Comparison of ENCODE assay signal across 15 cellular contexts in the genomic region with DNA sequence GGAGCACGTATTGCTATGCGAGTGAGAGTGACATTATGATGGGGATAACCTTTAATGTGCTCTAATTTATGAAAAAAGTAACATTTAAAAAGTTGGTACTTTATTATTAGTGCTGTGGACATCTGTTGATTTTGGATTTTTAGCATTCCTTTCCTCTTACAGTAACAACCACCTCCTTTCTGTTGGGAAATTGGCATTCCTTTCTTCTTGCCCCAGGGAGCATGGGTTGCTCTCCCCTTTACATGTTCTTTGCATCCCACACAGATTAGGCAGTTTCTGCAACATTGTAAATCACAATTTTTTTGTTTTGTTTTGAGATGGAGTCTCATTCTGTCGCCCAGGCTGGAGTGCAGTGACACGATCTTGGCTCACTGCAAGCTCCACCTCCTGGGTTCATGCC.
DNase-seq lines count a peak whose midpoint lies in the region; ATAC-seq, FAIRE-seq and TF ChIP-seq lines count a peak whose summit lies in the region.
"Had no signal": no experiment of that assay in that cellular context is flagged by ENCODE, and none has a peak within 500 bp of the region (broad histone marks: within the 10 kb centered on the region; RNA-seq: fewer than 3 reads in every experiment).

No MANE protein-coding gene starts in this region.

- peak; percentile 82 for DNase-seq in M059J (ENCODE audit: low read depth)
- peak; percentile 52 for DNase-seq in bronchial epithelial cell (ENCODE audit: low read depth)
- no peak for DNase-seq in naive thymus-derived CD4-positive, alpha-beta T cell
- no peak for DNase-seq in ascending aorta (ENCODE audit: low spot score in 2 of 2)
- DNase-seq in right lobe of liver = no peak
- DNase-seq in superior temporal gyrus (ENCODE audit: extremely low spot score) = no peak
- no peak for DNase-seq in NOMO-1 (lab: John Stamatoyannopoulos, UW; ENCODE audit: unreplicated experiment in 2 of 2)
- DNase-seq: activated T-cell treated with anti-CD3 and anti-CD28 coated beads, Interleukin-2, amount 50 U/mL, for 1 hour; aorta; Kasumi-1; stimulated activated CD4-positive, alpha-beta T cell treated with anti-CD3 and anti-CD28 coated beads, Interleukin-12 subunit alpha, Interleukin-12 subunit beta, amount 100 ng/mL, for 4 hours; uterus had no signal

- no peaks in the 10 kb centered on the region for H3K36me3 ChIP-seq in BLaER1 treated with 17β-estradiol and CSF1 and Interleukin-3, amounts not matched to agents 10 nM and 100 nM
- no peaks in the 10 kb centered on the region for H3K36me3 ChIP-seq in bronchial epithelial cell (ENCODE audit: control insufficient read depth, insufficient read depth, low read length)
- no peaks in the 10 kb centered on the region for H3K36me3 ChIP-seq in naive thymus-derived CD4-positive, alpha-beta T cell (ENCODE audit: control insufficient read depth in 2 of 3, insufficient read depth in 3 of 3, low read length in 3 of 3)
- H3K36me3 ChIP-seq in ascending aorta = no peaks in the 10 kb centered on the region
- H3K36me3 ChIP-seq in right lobe of liver = no peaks in the 10 kb centered on the region
- H3K36me3 ChIP-seq: uterus had no signal

- peaks cover 3 to 19% (median 9%) of the 10 kb centered on the region in 11 experiments; a peak in 14 of 22 replicates for H3K9me3 ChIP-seq in BLaER1 treated with 17β-estradiol and CSF1 and Interleukin-3, amounts not matched to agents 10 nM and 100 nM (replicated peaks in 1 of 11)
- H3K9me3 ChIP-seq in naive thymus-derived CD4-positive, alpha-beta T cell (ENCODE audit: control insufficient read depth in 2 of 3, low read length in 3 of 3) = no peaks in the 10 kb centered on the region
- H3K9me3 ChIP-seq in ascending aorta (no peaks in the 10 kb centered on the region), right lobe of liver (no peaks in the 10 kb centered on the region)
- H3K9me3 ChIP-seq: uterus had no signal

- no peak for TF ChIP-seq POLR2A in right lobe of liver (IDR thresholded peaks at IDR 0.05)

- H3K4me1 ChIP-seq in BLaER1 treated with 17β-estradiol and CSF1 and Interleukin-3, amounts not matched to agents 10 nM and 100 nM = peaks cover 56 to 98% (median 92%) of the 10 kb centered on the region in 10 experiments
- peaks cover 16 to 42% of the 10 kb centered on the region in 2 donors for H3K4me1 ChIP-seq in naive thymus-derived CD4-positive, alpha-beta T cell (ENCODE audit: control insufficient read depth in 2 of 2, insufficient read depth in 2 of 2, low read length in 2 of 2)
- H3K4me1 ChIP-seq in ascending aorta (no peaks in the 10 kb centered on the region), right lobe of liver (no peaks in the 10 kb centered on the region)
- H3K4me1 ChIP-seq: uterus had no signal

- no peak for FAIRE-seq in bronchial epithelial cell (lab: Jason Lieb, UNC)
- FAIRE-seq: endometrium had no signal

- 77% methylated on average over 3 of the region's 4 CpGs for WGBS in right lobe of liver (ENCODE audit: insufficient coverage, low coverage, low lambda C conversion rate, missing lambda C conversion rate)

- TF ChIP-seq CTCF in bronchial epithelial cell (IDR thresholded peaks at IDR 0.05; ENCODE audit: insufficient read depth, low read length, severe bottlenecking) (no peak), ascending aorta (IDR thresholded peaks at IDR 0.05) (no peak), right lobe of liver (IDR thresholded peaks at IDR 0.05) (no peak)

- H3K36me3 Mint-ChIP-seq in naive thymus-derived CD4-positive, alpha-beta T cell = peaks cover 0 to 5% (median 0%) of the 10 kb centered on the region in 5 donors

- intact Hi-C loops in naive thymus-derived CD4-positive, alpha-beta T cell (cut with micrococcal nuclease) = loop anchor here in 1 of 2 donors (10.0 kb wide), 1 partner anchor 958 kb away; no protein-coding TSS in a partner anchor
- intact Hi-C loops in ascending aorta (cut with DNase I) = no loop called here
- intact Hi-C loops in right lobe of liver (cut with DNase I) = no loop called here

- peak overlapping the region in 7 of 11 experiments; percentile 14 to 74 (median 61); a peak in 11 of 22 replicates for H3K27ac ChIP-seq in BLaER1 treated with 17β-estradiol and CSF1 and Interleukin-3, amounts not matched to agents 10 nM and 100 nM
- no peak overlapping the region for H3K27ac ChIP-seq in naive thymus-derived CD4-positive, alpha-beta T cell (ENCODE audit: low read depth, low read length)
- no peak overlapping the region for H3K27ac ChIP-seq in ascending aorta
- H3K27ac ChIP-seq in right lobe of liver = no peak overlapping the region
- H3K27ac ChIP-seq: uterus had no signal

- H3K27ac Mint-ChIP-seq in naive thymus-derived CD4-positive, alpha-beta T cell = peak overlapping the region in 5 of 9 donors; percentile 51 to 88 (median 56)
- H3K27ac Mint-ChIP-seq: nephron had no signal

- H3K4me1 Mint-ChIP-seq in naive thymus-derived CD4-positive, alpha-beta T cell = peaks cover 16 to 88% (median 73%) of the 10 kb centered on the region in 7 donors
- H3K4me1 Mint-ChIP-seq: nephron had no signal

- H3K4me3 ChIP-seq in BLaER1 treated with 17β-estradiol and CSF1 and Interleukin-3, amounts not matched to agents 10 nM and 100 nM = no peak overlapping the region
- H3K4me3 ChIP-seq in bronchial epithelial cell (ENCODE audit: low read depth, low read length) = no peak overlapping the region
- H3K4me3 ChIP-seq in naive thymus-derived CD4-positive, alpha-beta T cell (ENCODE audit: low read length) = no peak overlapping the region
- H3K4me3 ChIP-seq in ascending aorta = no peak overlapping the region
- H3K4me3 ChIP-seq in right lobe of liver = no peak overlapping the region
- H3K4me3 ChIP-seq: uterus had no signal

- H3K4me3 Mint-ChIP-seq in naive thymus-derived CD4-positive, alpha-beta T cell = peak overlapping the region in 6 of 10 donors; percentile 27 to 62 (median 36)
- H3K4me3 Mint-ChIP-seq: nephron had no signal

- peaks cover 0 to 25% (median 0%) of the 10 kb centered on the region in 5 donors for H3K27me3 Mint-ChIP-seq in naive thymus-derived CD4-positive, alpha-beta T cell

- H4K20me1 ChIP-seq in BLaER1 treated with 17β-estradiol and CSF1 and Interleukin-3, amounts not matched to agents 10 nM and 100 nM = no peaks in the 10 kb centered on the region

- peak overlapping the region; percentile 78 to 90 (median 85) for H3K4me2 ChIP-seq in BLaER1 treated with 17β-estradiol and CSF1 and Interleukin-3, amounts not matched to agents 10 nM and 100 nM

- CTCF ChIA-PET in naive thymus-derived CD4-positive, alpha-beta T cell (lab: Charles Lee) = no interaction called here

- ATAC-seq in naive thymus-derived CD4-positive, alpha-beta T cell = no peak
- no peak for ATAC-seq in right lobe of liver

- H3K27me3 ChIP-seq in BLaER1 treated with 17β-estradiol and CSF1 and Interleukin-3, amounts not matched to agents 10 nM and 100 nM = peaks cover 0 to 12% (median 0%) of the 10 kb centered on the region in 11 experiments; a peak in 3 of 22 replicates
- H3K27me3 ChIP-seq in bronchial epithelial cell (ENCODE audit: control insufficient read depth, insufficient read depth, low read length) = peaks cover 1% of the 10 kb centered on the region
- H3K27me3 ChIP-seq in naive thymus-derived CD4-positive, alpha-beta T cell (ENCODE audit: control insufficient read depth in 2 of 2, insufficient read depth in 2 of 2, low read length in 2 of 2) = no peaks in the 10 kb centered on the region
- no peaks in the 10 kb centered on the region for H3K27me3 ChIP-seq in ascending aorta
- H3K27me3 ChIP-seq in right lobe of liver = no peaks in the 10 kb centered on the region
- H3K27me3 ChIP-seq: uterus had no signal

- H3K9ac ChIP-seq in BLaER1 treated with 17β-estradiol and CSF1 and Interleukin-3, amounts not matched to agents 10 nM and 100 nM = peak overlapping the region in 4 of 11 experiments; percentile 15 to 69 (median 42); a peak in 5 of 22 replicates

- POLR2A ChIA-PET in naive thymus-derived CD4-positive, alpha-beta T cell (lab: Charles Lee) = interaction anchor here (1.1 to 2.0 kb wide), 2 partner anchors 8 to 15 kb away, joined by 3 to 11 read pairs; no protein-coding TSS in a partner anchor

- peaks cover 0 to 4% (median 0%) of the 10 kb centered on the region in 11 donors for H3K9me3 Mint-ChIP-seq in naive thymus-derived CD4-positive, alpha-beta T cell
- H3K9me3 Mint-ChIP-seq: nephron had no signal

Comparison
In these comparisons a context has a peak if more than half of its experiments do, and no peak if none do; other contexts are left out.
1. H3K27ac ChIP-seq: peak in BLaER1 treated with 17β-estradiol and CSF1 and Interleukin-3, amounts not matched to agents 10 nM and 100 nM (7 of 11); none in naive thymus-derived CD4-positive, alpha-beta T cell (single experiment), ascending aorta (0 of 2) and right lobe of liver (0 of 3).
2. DNase-seq: peak in M059J (single experiment) and bronchial epithelial cell (single experiment); none in naive thymus-derived CD4-positive, alpha-beta T cell (0 of 9), ascending aorta (0 of 2), right lobe of liver (0 of 3), superior temporal gyrus (single experiment) and NOMO-1 (0 of 2).